13 cellular contexts compared by ENCODE assay signal in genomic region chr22:36300396-36301212, GRCh38. TPM values are rescaled to one million over a fixed set of nuclear protein-coding genes. Genes with fewer than 3 reads are reported as not detected.
DNase-seq lines count a peak whose midpoint lies in the region; ATAC-seq and TF ChIP-seq lines count a peak whose summit lies in the region.
"Had no signal": no experiment of that assay in that cellular context is flagged by ENCODE, and none has a peak within 500 bp of the region (broad histone marks: within the 10 kb centered on the region; RNA-seq: fewer than 3 reads in every experiment).

No MANE protein-coding gene starts in this region.

- H3K9me3 Mint-ChIP-seq in stimulated activated naive CD8-positive, alpha-beta T cell treated with anti-CD3 and anti-CD28 coated beads, Interleukin-15, Interleukin-2, amounts not matched to agents 100 ng/mL and 50 ng/mL, for 24 hours: no peaks in the 10 kb centered on the region
- H3K9me3 Mint-ChIP-seq in activated naive CD8-positive, alpha-beta T cell treated with anti-CD3 and anti-CD28 coated beads for 36 hours: no peaks in the 10 kb centered on the region
- no peaks in the 10 kb centered on the region for H3K9me3 Mint-ChIP-seq in neural progenitor cell
- H3K9me3 Mint-ChIP-seq: activated T-helper 1 cell treated with anti-CD3 and anti-CD28 coated beads, Interleukin-12 subunit alpha, Interleukin-12 subunit beta, Interleukin-2, Interleukin-4 antibody, amounts not matched to agents 30 ng/mL and 10 ng/mL and 1 ng/mL, durations not matched to agents 14 hours and 24 hours and 36 hours; brain; effector memory CD8-positive, alpha-beta T cell had no signal

- H3K79me2 ChIP-seq in neural progenitor cell (ENCODE audit: low read depth): no peaks in the 10 kb centered on the region

- H3K27me3 ChIP-seq in neural progenitor cell: no peaks in the 10 kb centered on the region

- no peaks in the 10 kb centered on the region for H3K27me3 Mint-ChIP-seq in stimulated activated naive CD8-positive, alpha-beta T cell treated with anti-CD3 and anti-CD28 coated beads, Interleukin-15, Interleukin-2, amounts not matched to agents 100 ng/mL and 50 ng/mL, for 24 hours
- no peaks in the 10 kb centered on the region for H3K27me3 Mint-ChIP-seq in activated naive CD8-positive, alpha-beta T cell treated with anti-CD3 and anti-CD28 coated beads for 36 hours
- H3K27me3 Mint-ChIP-seq in neural progenitor cell (ENCODE audit: insufficient read depth, low read depth): peaks cover 2% of the 10 kb centered on the region
- H3K27me3 Mint-ChIP-seq: brain; effector memory CD8-positive, alpha-beta T cell had no signal

- peaks cover 10% of the 10 kb centered on the region for H3F3A ChIP-seq in neural progenitor cell (ENCODE audit: low read depth)

- H4K20me1 ChIP-seq in neural progenitor cell (ENCODE audit: low read depth): no peaks in the 10 kb centered on the region

- H3K9me3 ChIP-seq in neural progenitor cell (ENCODE audit: low read depth): no peaks in the 10 kb centered on the region
- H3K9me3 ChIP-seq: SK-N-SH had no signal

- no peaks in the 10 kb centered on the region for H3K4me1 ChIP-seq in neural progenitor cell

- H3K9ac ChIP-seq in neural progenitor cell: no peak overlapping the region
- H3K9ac ChIP-seq: KMS-11, SK-N-SH had no signal

- H3K27ac ChIP-seq in neural progenitor cell: no peak overlapping the region
- H3K27ac ChIP-seq: KMS-11 had no signal

- H2AFZ ChIP-seq in neural progenitor cell (replicated peaks): no peak overlapping the region

- no peak overlapping the region for H3K4me2 ChIP-seq in neural progenitor cell
- H3K4me2 ChIP-seq: KMS-11, SK-N-SH had no signal

- no peak for ATAC-seq in stimulated activated naive CD8-positive, alpha-beta T cell treated with anti-CD3 and anti-CD28 coated beads, Interleukin-15, Interleukin-2, amounts not matched to agents 100 U/mL and 50 U/mL, for 24 hours
- ATAC-seq in HG02642 (IDR thresholded peaks at IDR 0.05; ENCODE audit: poor library complexity, unreplicated experiment) (no peak), GM18502 (IDR thresholded peaks at IDR 0.05; ENCODE audit: poor library complexity, unreplicated experiment) (no peak)

- H3K36me3 Mint-ChIP-seq in stimulated activated naive CD8-positive, alpha-beta T cell treated with anti-CD3 and anti-CD28 coated beads, Interleukin-15, Interleukin-2, amounts not matched to agents 100 ng/mL and 50 ng/mL, for 24 hours (ENCODE audit: low read depth): peaks cover 82% of the 10 kb centered on the region
- H3K36me3 Mint-ChIP-seq in activated naive CD8-positive, alpha-beta T cell treated with anti-CD3 and anti-CD28 coated beads for 36 hours: peaks cover 28% of the 10 kb centered on the region
- H3K36me3 Mint-ChIP-seq in neural progenitor cell: peaks cover 26% of the 10 kb centered on the region

- DNase-seq in stimulated activated naive CD8-positive, alpha-beta T cell treated with anti-CD3 and anti-CD28 coated beads, Interleukin-15, Interleukin-2, amounts not matched to agents 100 U/mL and 50 U/mL, for 24 hours: no peak
- no peak for DNase-seq in activated naive CD8-positive, alpha-beta T cell treated with anti-CD3 and anti-CD28 coated beads for 36 hours
- no peak for DNase-seq in neural progenitor cell (ENCODE audit: low spot score)
- no peak for DNase-seq in NCI-H2171 (lab: John Stamatoyannopoulos, UW)
- DNase-seq in NK-92 (lab: John Stamatoyannopoulos, UW; ENCODE audit: unreplicated experiment): no peak

- no peak for TF ChIP-seq CTCF in neural progenitor cell (IDR thresholded peaks at IDR 0.05)

- H3K27ac Mint-ChIP-seq in stimulated activated naive CD8-positive, alpha-beta T cell treated with anti-CD3 and anti-CD28 coated beads, Interleukin-15, Interleukin-2, amounts not matched to agents 100 ng/mL and 50 ng/mL, for 24 hours: peak overlapping the region; percentile 63
- peak overlapping the region; percentile 70 for H3K27ac Mint-ChIP-seq in activated naive CD8-positive, alpha-beta T cell treated with anti-CD3 and anti-CD28 coated beads for 36 hours
- peak overlapping the region; percentile 86 for H3K27ac Mint-ChIP-seq in neural progenitor cell
- H3K27ac Mint-ChIP-seq: activated T-helper 1 cell treated with anti-CD3 and anti-CD28 coated beads, Interleukin-12 subunit alpha, Interleukin-12 subunit beta, Interleukin-2, Interleukin-4 antibody, amounts not matched to agents 30 ng/mL and 10 ng/mL and 1 ng/mL, durations not matched to agents 14 hours and 24 hours and 36 hours had no signal

- H3K4me3 ChIP-seq in neural progenitor cell: no peak overlapping the region

- peaks cover 7% of the 10 kb centered on the region for H3K4me1 Mint-ChIP-seq in stimulated activated naive CD8-positive, alpha-beta T cell treated with anti-CD3 and anti-CD28 coated beads, Interleukin-15, Interleukin-2, amounts not matched to agents 100 ng/mL and 50 ng/mL, for 24 hours (ENCODE audit: low read depth)
- peaks cover 5% of the 10 kb centered on the region for H3K4me1 Mint-ChIP-seq in activated naive CD8-positive, alpha-beta T cell treated with anti-CD3 and anti-CD28 coated beads for 36 hours
- no peaks in the 10 kb centered on the region for H3K4me1 Mint-ChIP-seq in neural progenitor cell
- H3K4me1 Mint-ChIP-seq: brain had no signal

- H3K36me3 ChIP-seq in neural progenitor cell: no peaks in the 10 kb centered on the region

- H3K4me3 Mint-ChIP-seq in stimulated activated naive CD8-positive, alpha-beta T cell treated with anti-CD3 and anti-CD28 coated beads, Interleukin-15, Interleukin-2, amounts not matched to agents 100 ng/mL and 50 ng/mL, for 24 hours: no peak overlapping the region
- no peak overlapping the region for H3K4me3 Mint-ChIP-seq in activated naive CD8-positive, alpha-beta T cell treated with anti-CD3 and anti-CD28 coated beads for 36 hours
- H3K4me3 Mint-ChIP-seq in neural progenitor cell: no peak overlapping the region
- H3K4me3 Mint-ChIP-seq: activated T-helper 1 cell treated with anti-CD3 and anti-CD28 coated beads, Interleukin-12 subunit alpha, Interleukin-12 subunit beta, Interleukin-2, Interleukin-4 antibody, amounts not matched to agents 30 ng/mL and 10 ng/mL and 1 ng/mL, durations not matched to agents 14 hours and 24 hours and 36 hours; brain had no signal

RNA-seq across cellular contexts. Expression of gene APOL1, which starts 47.7 kb away (rescaled TPM):
- total RNA-seq in activated naive CD8-positive, alpha-beta T cell treated with anti-CD3 and anti-CD28 coated beads for 36 hours: 10 to 100 TPM; 17.6 to 19.3 TPM
- total RNA-seq in neural progenitor cell (ENCODE audit: low replicate concordance): not detected in 2 replicates

Comparison
In these comparisons a context has a peak if more than half of its experiments do, and no peak if none do; other contexts are left out.
1. RNA of gene APOL1, which starts 47.7 kb away (total RNA-seq): 17.6 to 19.3 TPM in activated naive CD8-positive, alpha-beta T cell treated with anti-CD3 and anti-CD28 coated beads for 36 hours; not detected in neural progenitor cell; every median in the first group is over 10 times any median in the second.
2. Peak in every context shown above with its lines, with median percentiles within 50 percentile points of each other: H3K27ac Mint-ChIP-seq.